ENCODE assay signal across 8 cellular contexts in the genomic region with DNA sequence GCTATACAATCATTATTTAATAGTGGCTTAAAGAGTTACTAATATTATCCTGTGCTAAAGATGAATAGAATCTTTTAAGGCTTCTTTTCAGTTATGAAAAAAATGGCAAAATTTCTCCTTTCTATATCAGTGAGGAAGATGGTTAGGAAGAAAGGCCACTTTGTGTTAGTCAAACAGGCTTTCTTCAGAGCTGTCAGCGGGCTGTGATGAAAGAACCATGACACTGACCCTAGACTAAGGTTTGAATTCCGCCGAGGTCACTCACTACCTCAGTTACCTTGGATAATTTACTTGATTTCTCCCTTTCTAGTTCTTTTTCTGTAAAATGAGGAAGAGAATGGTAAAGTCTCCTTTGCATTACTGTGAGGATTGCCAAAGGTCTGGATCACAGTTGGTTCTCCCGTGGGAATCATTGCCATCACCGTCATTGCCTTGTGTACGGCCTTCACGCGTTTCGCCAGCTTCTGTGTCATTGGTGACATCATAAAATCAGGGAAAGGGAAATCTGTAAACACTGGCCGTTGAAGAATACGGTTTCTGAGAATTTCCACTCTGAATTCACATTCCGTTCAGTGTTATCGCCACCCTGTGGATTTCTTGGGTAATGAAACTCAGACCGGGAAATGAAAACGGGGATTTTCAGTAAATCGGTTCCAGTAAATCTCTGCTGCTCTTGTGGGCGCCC.
A peak's percentile ranks its signal among the peaks of the same experiment; 100 is the strongest.
DNase-seq lines count a peak whose midpoint lies in the region; ATAC-seq and TF ChIP-seq lines count a peak whose summit lies in the region.

No MANE protein-coding gene starts in this region.

- TF ChIP-seq CTCF in GM12872 (IDR thresholded peaks at IDR 0.05; ENCODE audit: insufficient read depth, low read depth, low read length), result peak; percentile 88

- peak; percentile 71 for DNase-seq in NCI-H128 (lab: John Stamatoyannopoulos, UW; ENCODE audit: unreplicated experiment)
- peak in 4 of 5 donors; percentile 25 to 84 (median 46) for DNase-seq in T-helper 1 cell
- peak in 52 of 58 donors; percentile 5 to 88 (median 56) for DNase-seq in anterior cingulate cortex (lab: John Stamatoyannopoulos, UW)
- DNase-seq in hepatic stellate cell (ENCODE audit: low spot score), result peak; percentile 34
- DNase-seq in retina, result peak; percentile 85
- DNase-seq in GF-D8 (lab: John Stamatoyannopoulos, UW), result no peak

- ATAC-seq in HG02623 (IDR thresholded peaks at IDR 0.05; ENCODE audit: unreplicated experiment), result peak; percentile 89
